10 cellular contexts compared by ENCODE assay signal in genomic region chr9:117247271-117247670, GRCh38.
DNase-seq lines count a peak whose midpoint lies in the region; ATAC-seq and TF ChIP-seq lines count a peak whose summit lies in the region.
"Had no signal": no experiment of that assay in that cellular context is flagged by ENCODE, and none has a peak within 500 bp of the region (broad histone marks: within the 10 kb centered on the region; RNA-seq: fewer than 3 reads in every experiment).

No MANE protein-coding gene starts in this region.

- H3K4me1 Mint-ChIP-seq in CD4-positive, alpha-beta memory T cell: no peaks in the 10 kb centered on the region
- no peaks in the 10 kb centered on the region for H3K4me1 Mint-ChIP-seq in natural killer cell
- H3K4me1 Mint-ChIP-seq: activated B cell treated with CpG ODN at 0.5 μM for 24 hours had no signal

- H3K27me3 Mint-ChIP-seq in CD4-positive, alpha-beta memory T cell: no peaks in the 10 kb centered on the region
- H3K27me3 Mint-ChIP-seq in natural killer cell (ENCODE audit: low read depth in 2 of 2): peaks cover 0 to 3% of the 10 kb centered on the region in 2 donors

- ATAC-seq in natural killer cell: no peak

- H3K4me3 ChIP-seq in CD4-positive, alpha-beta memory T cell (ENCODE audit: low read length in 2 of 2): no peak overlapping the region
- H3K4me3 ChIP-seq: skin epidermis had no signal

- H3K9me3 ChIP-seq in CD4-positive, alpha-beta memory T cell (ENCODE audit: control insufficient read depth in 1 of 2, low read length in 2 of 2): no peaks in the 10 kb centered on the region

- H3K4me3 Mint-ChIP-seq in CD4-positive, alpha-beta memory T cell: no peak overlapping the region
- no peak overlapping the region for H3K4me3 Mint-ChIP-seq in natural killer cell
- H3K4me3 Mint-ChIP-seq: activated B cell treated with CpG ODN at 0.5 μM for 24 hours had no signal

- no peaks in the 10 kb centered on the region for H3K36me3 ChIP-seq in CD4-positive, alpha-beta memory T cell (ENCODE audit: insufficient read depth, low read length)

- peaks cover 0 to 11% (median 6%) of the 10 kb centered on the region in 8 donors for H3K9me3 Mint-ChIP-seq in CD4-positive, alpha-beta memory T cell
- H3K9me3 Mint-ChIP-seq in natural killer cell: peaks cover 3 to 11% of the 10 kb centered on the region in 2 donors
- H3K9me3 Mint-ChIP-seq: activated B cell treated with CpG ODN at 0.5 μM for 24 hours had no signal

- no peak overlapping the region for H3K27ac Mint-ChIP-seq in CD4-positive, alpha-beta memory T cell
- no peak overlapping the region for H3K27ac Mint-ChIP-seq in natural killer cell
- H3K27ac Mint-ChIP-seq: activated B cell treated with CpG ODN at 0.5 μM for 24 hours had no signal

- CTCF ChIA-PET in CD4-positive, alpha-beta memory T cell (lab: Charles Lee; ENCODE audit: partially characterized antibody): no interaction called here

- no peaks in the 10 kb centered on the region for H3K36me3 Mint-ChIP-seq in CD4-positive, alpha-beta memory T cell
- no peaks in the 10 kb centered on the region for H3K36me3 Mint-ChIP-seq in natural killer cell

- no peaks in the 10 kb centered on the region for H3K4me1 ChIP-seq in CD4-positive, alpha-beta memory T cell (ENCODE audit: insufficient read depth, low read length)

- TF ChIP-seq CTCF in natural killer cell (IDR thresholded peaks at IDR 0.05): no peak

- DNase-seq in DMS79 treated with DMSO at 0.1 percent for 48 hours (lab: John Stamatoyannopoulos, UW): peak; percentile 33
- DNase-seq in DMS79 (lab: John Stamatoyannopoulos, UW): no peak
- peak; percentile 51 for DNase-seq in NCI-H1092 treated with DMSO at 0.1 percent for 48 hours (lab: John Stamatoyannopoulos, UW)
- DNase-seq in cerebellum (ENCODE audit: low spot score): peak; percentile 63
- peak; percentile 84 for DNase-seq in pons (ENCODE audit: low spot score)
- no peak for DNase-seq in CD4-positive, alpha-beta memory T cell
- no peak for DNase-seq in natural killer cell
- no peak for DNase-seq in activated CD8-positive, alpha-beta memory T cell treated with anti-CD3 and anti-CD28 coated beads for 24 hours
- DNase-seq: activated B cell treated with CpG ODN at 0.5 μM for 24 hours had no signal

- POLR2A ChIA-PET in CD4-positive, alpha-beta memory T cell (lab: Charles Lee; ENCODE audit: partially characterized antibody): no interaction called here

- intact Hi-C loops in CD4-positive, alpha-beta memory T cell (cut with micrococcal nuclease): no loop called here
- intact Hi-C loops in natural killer cell (cut with micrococcal nuclease): no loop called here

- no peak overlapping the region for H3K27ac ChIP-seq in CD4-positive, alpha-beta memory T cell (ENCODE audit: low read depth, low read length)
- H3K27ac ChIP-seq: skin epidermis had no signal

- H3K27me3 ChIP-seq in CD4-positive, alpha-beta memory T cell (ENCODE audit: insufficient read depth, low read length): no peaks in the 10 kb centered on the region

Comparison
In these comparisons a context has a peak if more than half of its experiments do, and no peak if none do; other contexts are left out.
1. DNase-seq: peak in DMS79 treated with DMSO at 0.1 percent for 48 hours (single experiment), NCI-H1092 treated with DMSO at 0.1 percent for 48 hours (single experiment), cerebellum (single experiment) and pons (single experiment); none in DMS79 (single experiment), CD4-positive, alpha-beta memory T cell (0 of 5), natural killer cell (single experiment) and activated CD8-positive, alpha-beta memory T cell treated with anti-CD3 and anti-CD28 coated beads for 24 hours (single experiment).